ENCODE assay signal across 22 cellular contexts in the genomic region with DNA sequence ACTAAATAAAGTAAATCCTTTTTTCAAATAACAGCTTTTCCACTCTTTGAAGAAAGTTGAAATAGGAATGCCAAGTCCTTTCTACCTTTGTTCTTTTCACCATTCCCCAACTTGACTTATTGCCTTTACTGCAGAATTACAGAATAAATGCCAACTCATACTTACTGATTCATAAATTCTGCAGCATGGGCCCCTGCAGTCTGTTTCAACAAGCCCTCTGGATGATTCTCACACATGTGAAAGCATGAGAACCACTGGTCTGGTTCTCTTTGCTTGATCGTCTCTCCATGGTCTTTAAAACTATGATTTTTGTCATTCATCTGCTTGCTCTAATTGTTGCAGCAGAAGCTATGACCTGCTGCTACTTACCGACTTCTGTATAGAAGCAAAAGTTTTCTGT.
"Had no signal": no experiment of that assay in that cellular context is flagged by ENCODE, and none has a peak within 500 bp of the region (broad histone marks: within the 10 kb centered on the region; RNA-seq: fewer than 3 reads in every experiment).

No MANE protein-coding gene starts in this region.

- H3K27me3 ChIP-seq: Peyer's patch, SJCRH30 had no signal

- H3K27ac Mint-ChIP-seq: activated CD8-positive, alpha-beta T cell treated with anti-CD3 and anti-CD28 coated beads, Interleukin-2, amount 10 ng/mL, durations not matched to agents 7 days and 5 days had no signal

- ATAC-seq: activated CD4-positive, CD25-positive, alpha-beta regulatory T cell treated with anti-CD3 and anti-CD28 coated beads, Interleukin-2, amount 50 U/mL, for 24 hours; activated CD8-positive, alpha-beta T cell treated with anti-CD3 and anti-CD28 coated beads, Interleukin-2, amount 10 ng/mL, durations not matched to agents 7 days and 5 days had no signal

- H3K27ac ChIP-seq: Peyer's patch, RWPE1, SJCRH30 had no signal

- H3K4me1 ChIP-seq: Peyer's patch had no signal

- H3K4me3 ChIP-seq: Peyer's patch, SJCRH30 had no signal

- H3K9me3 ChIP-seq: Peyer's patch, SJCRH30, SK-N-SH had no signal

- DNase-seq: activated CD4-positive, alpha-beta T cell treated with anti-CD3 and anti-CD28 coated beads for 4 hours; activated CD4-positive, alpha-beta T cell treated with anti-CD3 and anti-CD28 coated beads, Interleukin-2, amount 50 U/mL, for 4 hours; activated CD8-positive, alpha-beta memory T cell treated with anti-CD3 and anti-CD28 coated beads, Interleukin-2, amount 50 U/mL, for 48 hours; activated CD8-positive, alpha-beta T cell treated with anti-CD3 and anti-CD28 coated beads, Interleukin-2, amount 10 ng/mL, durations not matched to agents 7 days and 5 days; activated naive CD4-positive, alpha-beta T cell treated with anti-CD3 and anti-CD28 coated beads, Interleukin-2, amount 50 U/mL, for 16 hours; activated T-cell treated with anti-CD3 and anti-CD28 coated beads, Interleukin-2, amount 50 U/mL, for 1 hour; caudate nucleus; Kasumi-1; KBM-7; NCI-H146; NCI-H2029; NCI-H510A treated with DMSO at 0.1 percent for 48 hours; NCI-H69; NK-92 treated with Interleukin-12 subunit alpha and Interleukin-12 subunit beta, amount 100 ng/mL, for 24 hours; OCI-M1; Peyer's patch; Right ventricle myocardium superior; SJCRH30; SK-N-SH; T-helper 1 cell had no signal

- H3K4me2 ChIP-seq: SK-N-SH had no signal

- H3K9me2 ChIP-seq: SK-N-SH had no signal

- H3K36me3 ChIP-seq: Peyer's patch, SJCRH30 had no signal

- H3K4me3 Mint-ChIP-seq: activated CD8-positive, alpha-beta T cell treated with anti-CD3 and anti-CD28 coated beads, Interleukin-2, amount 10 ng/mL, durations not matched to agents 7 days and 5 days had no signal
